Comparison of ENCODE assay signal across 8 cellular contexts in the genomic region with DNA sequence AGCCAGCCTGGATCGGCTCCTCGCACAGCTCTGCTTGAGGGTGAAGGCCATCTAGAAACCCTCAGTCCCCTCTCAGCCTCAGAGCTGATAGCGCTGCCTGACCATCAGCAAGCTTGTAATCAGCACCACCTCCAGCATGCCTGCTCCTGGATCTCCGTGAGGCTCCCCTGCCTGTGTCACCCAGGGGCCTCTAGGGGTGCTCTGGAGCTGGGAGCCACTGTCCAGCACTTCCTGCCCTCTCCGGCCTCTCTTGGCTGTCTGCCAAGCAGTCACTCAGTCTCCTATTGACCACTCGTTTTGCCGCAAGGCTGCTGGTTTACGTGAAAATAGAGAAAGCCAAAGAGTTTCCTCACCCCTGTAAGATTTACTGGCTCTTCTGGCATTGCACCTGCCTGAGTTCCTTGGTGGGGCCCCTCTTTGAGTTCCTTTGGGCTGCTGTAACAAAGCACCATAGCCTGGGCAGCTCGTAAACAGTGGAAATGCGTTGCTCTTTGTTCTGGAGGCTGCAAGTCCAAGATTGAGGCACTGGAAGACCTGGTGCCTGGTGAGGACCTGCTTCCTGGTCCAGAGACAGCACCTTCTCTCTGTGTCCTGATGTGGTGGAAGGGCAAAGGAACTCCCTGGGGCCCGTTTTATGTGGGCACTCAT. TPM values are rescaled to one million over a fixed set of nuclear protein-coding genes. Genes with fewer than 3 reads are reported as not detected.
DNase-seq lines count a peak whose midpoint lies in the region; ATAC-seq and TF ChIP-seq lines count a peak whose summit lies in the region.

No MANE protein-coding gene starts in this region.

- WGBS in suprapubic skin: 38% methylated on average over 8 of the region's 11 CpGs

- TF ChIP-seq CTCF in chondrocyte (IDR thresholded peaks at IDR 0.05) (peak; percentile 74), suprapubic skin (IDR thresholded peaks at IDR 0.05) (peak in 1 of 2 donors; percentile 47)

- no peaks in the 10 kb centered on the region for H3K9me3 ChIP-seq in suprapubic skin

- H3K9me3 Mint-ChIP-seq in T-helper 2 cell treated with Interferon-gamma antibody and Interleukin-4, amounts not matched to agents 5 μg/mL and 100 μg/mL, for 36 hours: no peaks in the 10 kb centered on the region
- no peaks in the 10 kb centered on the region for H3K9me3 Mint-ChIP-seq in chondrocyte (ENCODE audit: low read depth)

- no peak for ATAC-seq in GM18868 (IDR thresholded peaks at IDR 0.05; ENCODE audit: unreplicated experiment)

- H3K4me3 ChIP-seq in suprapubic skin: no peak overlapping the region

- TF ChIP-seq EP300 in suprapubic skin (IDR thresholded peaks at IDR 0.05): no peak

- peaks cover 15% of the 10 kb centered on the region for H3K36me3 ChIP-seq in suprapubic skin

- H3K27ac ChIP-seq in suprapubic skin: no peak overlapping the region

- no peaks in the 10 kb centered on the region for H3K4me1 ChIP-seq in suprapubic skin

- no peak overlapping the region for H3K4me3 Mint-ChIP-seq in T-helper 2 cell treated with Interferon-gamma antibody and Interleukin-4, amounts not matched to agents 5 μg/mL and 100 μg/mL, for 36 hours
- H3K4me3 Mint-ChIP-seq in chondrocyte (ENCODE audit: unreplicated experiment): no peak overlapping the region

- H3K27ac Mint-ChIP-seq in T-helper 2 cell treated with Interferon-gamma antibody and Interleukin-4, amounts not matched to agents 5 μg/mL and 100 μg/mL, for 36 hours: peak overlapping the region; percentile 49
- H3K27ac Mint-ChIP-seq in chondrocyte (ENCODE audit: unreplicated experiment): no peak overlapping the region

- peaks cover 15% of the 10 kb centered on the region for H3K36me3 Mint-ChIP-seq in T-helper 2 cell treated with Interferon-gamma antibody and Interleukin-4, amounts not matched to agents 5 μg/mL and 100 μg/mL, for 36 hours (ENCODE audit: low read depth)
- peaks cover 2% of the 10 kb centered on the region for H3K36me3 Mint-ChIP-seq in chondrocyte (ENCODE audit: low read depth)

- no peaks in the 10 kb centered on the region for H3K27me3 Mint-ChIP-seq in T-helper 2 cell treated with Interferon-gamma antibody and Interleukin-4, amounts not matched to agents 5 μg/mL and 100 μg/mL, for 36 hours (ENCODE audit: low read depth)
- H3K27me3 Mint-ChIP-seq in chondrocyte (ENCODE audit: low read depth): no peaks in the 10 kb centered on the region

- TF ChIP-seq POLR2A in suprapubic skin (IDR thresholded peaks at IDR 0.05): no peak

- no peak for DNase-seq in T-helper 2 cell treated with Interferon-gamma antibody and Interleukin-4, amounts not matched to agents 5 μg/mL and 100 μg/mL, for 36 hours (ENCODE audit: low spot score)
- DNase-seq in T-helper 2 cell (no peak), NCI-H774 (lab: John Stamatoyannopoulos, UW) (peak; percentile 59), chondrocyte (ENCODE audit: low spot score) (peak; percentile 75), kidney tubule cell (ENCODE audit: low spot score) (peak; percentile 86), suprapubic skin (ENCODE audit: low spot score in 2 of 2) (peak; percentile 68 to 76), NCI-H2107 (lab: John Stamatoyannopoulos, UW) (no peak)

- H3K4me1 Mint-ChIP-seq in T-helper 2 cell treated with Interferon-gamma antibody and Interleukin-4, amounts not matched to agents 5 μg/mL and 100 μg/mL, for 36 hours (ENCODE audit: low read depth): peaks cover 16% of the 10 kb centered on the region
- H3K4me1 Mint-ChIP-seq in chondrocyte (ENCODE audit: low read depth): peaks cover 3% of the 10 kb centered on the region

- no peaks in the 10 kb centered on the region for H3K27me3 ChIP-seq in suprapubic skin

RNA-seq across cellular contexts. Expression of gene CAPN10, which starts 17.9 kb away (rescaled TPM):
- total RNA-seq in chondrocyte (22.0 to 29.4 TPM (median 22.7 TPM) in 3 replicates), suprapubic skin (10 to 100 TPM; 31.3 to 73.6 (median 37.9) TPM)

RNA-seq across cellular contexts. Expression of gene GPR35, which starts 20.9 kb away (rescaled TPM):
- 1.9 to 2.9 TPM (median 2.8 TPM) in 3 replicates for total RNA-seq in chondrocyte
- total RNA-seq in suprapubic skin: 1 to 10 TPM; 1.4 to 7.5 (median 2.5) TPM

RNA-seq across cellular contexts. Expression of gene RNPEPL1, which starts 36.1 kb away (rescaled TPM):
- 54.9 to 63.2 TPM (median 61.3 TPM) in 3 replicates for total RNA-seq in chondrocyte
- total RNA-seq in suprapubic skin: 100 to 1,000 TPM in 1 of 4 donors, 10 to 100 TPM in 3; 70.8 to 104 (median 72.6) TPM

RNA-seq across cellular contexts. Expression of gene DUSP28, which starts 44.3 kb away (rescaled TPM):
- total RNA-seq in chondrocyte (3.4 to 4.7 TPM (median 3.7 TPM) in 3 replicates), suprapubic skin (10 to 100 TPM in 1 of 4 donors, 1 to 10 TPM in 3; 6.3 to 10.4 (median 8.3) TPM)

RNA-seq across cellular contexts. Expression of gene ANKMY1, which starts 46.6 kb away (rescaled TPM):
- total RNA-seq in chondrocyte (9.5 to 20.6 TPM (median 10.8 TPM) in 3 replicates), suprapubic skin (10 to 100 TPM; 12.2 to 52.1 (median 23.0) TPM)

Comparison
In these comparisons a context has a peak if more than half of its experiments do, and no peak if none do; other contexts are left out.
1. DNase-seq: peak in NCI-H774 (single experiment), chondrocyte (single experiment), kidney tubule cell (single experiment) and suprapubic skin (2 of 2); none in T-helper 2 cell treated with Interferon-gamma antibody and Interleukin-4, amounts not matched to agents 5 μg/mL and 100 μg/mL, for 36 hours (single experiment), T-helper 2 cell (0 of 5) and NCI-H2107 (single experiment).